14 cellular contexts compared by ENCODE assay signal in genomic region chr5:36156124-36156601, GRCh38. TPM values are rescaled to one million over a fixed set of nuclear protein-coding genes. Genes with fewer than 3 reads are reported as not detected.
DNase-seq lines count a peak whose midpoint lies in the region; ATAC-seq and TF ChIP-seq lines count a peak whose summit lies in the region.
"Had no signal": no experiment of that assay in that cellular context is flagged by ENCODE, and none has a peak within 500 bp of the region (broad histone marks: within the 10 kb centered on the region; RNA-seq: fewer than 3 reads in every experiment).

No MANE protein-coding gene starts in this region.

- H3K27ac Mint-ChIP-seq in CD14-positive monocyte, result peak overlapping the region in 4 of 7 donors; percentile 5 to 74 (median 36)
- H3K27ac Mint-ChIP-seq: activated CD8-positive, alpha-beta memory T cell treated with anti-CD3 and anti-CD28 coated beads, Interleukin-2, amount 10 ng/mL, durations not matched to agents 7 days and 5 days; CD8-positive, alpha-beta T cell had no signal

- intact Hi-C loops in CD14-positive monocyte (cut with micrococcal nuclease), result no loop called here
- intact Hi-C loops in posterior vena cava (cut with DNase I), result no loop called here

- peaks cover 0 to 2% (median 0%) of the 10 kb centered on the region in 7 donors for H3K9me3 Mint-ChIP-seq in CD14-positive monocyte
- H3K9me3 Mint-ChIP-seq: CD8-positive, alpha-beta T cell; immature natural killer cell had no signal

- no peak for DNase-seq in CD14-positive monocyte (ENCODE audit: low spot score)
- DNase-seq in NCI-H1694 (lab: John Stamatoyannopoulos, UW), result peak; percentile 49
- DNase-seq in cerebellar cortex (ENCODE audit: low spot score), result peak; percentile 13
- peak; percentile 98 for DNase-seq in myocyte (ENCODE audit: low read depth)
- no peak for DNase-seq in HuH-7.5 (ENCODE audit: low spot score)
- no peak for DNase-seq in posterior vena cava (ENCODE audit: low spot score)
- DNase-seq in NK-92 (lab: John Stamatoyannopoulos, UW; ENCODE audit: unreplicated experiment), result no peak
- DNase-seq: activated CD8-positive, alpha-beta memory T cell treated with anti-CD3 and anti-CD28 coated beads, Interleukin-2, amount 10 ng/mL, durations not matched to agents 7 days and 5 days; anterior cingulate cortex; CD8-positive, alpha-beta T cell; immature natural killer cell; occipital lobe; T1000 had no signal

- H3K4me3 Mint-ChIP-seq in CD14-positive monocyte, result no peak overlapping the region
- H3K4me3 Mint-ChIP-seq: activated CD8-positive, alpha-beta memory T cell treated with anti-CD3 and anti-CD28 coated beads, Interleukin-2, amount 10 ng/mL, durations not matched to agents 7 days and 5 days; CD8-positive, alpha-beta T cell; immature natural killer cell had no signal

- peaks cover 39% of the 10 kb centered on the region for H3K4me1 Mint-ChIP-seq in CD14-positive monocyte

- no peak for TF ChIP-seq CTCF in CD14-positive monocyte (IDR thresholded peaks at IDR 0.05)

- H3K36me3 Mint-ChIP-seq in CD14-positive monocyte, result peaks cover 42 to 63% of the 10 kb centered on the region in 2 donors

- no peaks in the 10 kb centered on the region for H3K27me3 Mint-ChIP-seq in CD14-positive monocyte (ENCODE audit: low read depth in 3 of 3)
- H3K27me3 Mint-ChIP-seq: activated CD8-positive, alpha-beta memory T cell treated with anti-CD3 and anti-CD28 coated beads, Interleukin-2, amount 10 ng/mL, durations not matched to agents 7 days and 5 days had no signal

- ATAC-seq in HG03469 (IDR thresholded peaks at IDR 0.05; ENCODE audit: unreplicated experiment), result no peak
- ATAC-seq: activated CD8-positive, alpha-beta memory T cell treated with anti-CD3 and anti-CD28 coated beads, Interleukin-2, amount 10 ng/mL, durations not matched to agents 7 days and 5 days; CD8-positive, alpha-beta T cell had no signal

RNA-seq across cellular contexts. Expression of gene SKP2, which starts 4.3 kb away (rescaled TPM):
- 10 to 100 TPM; 15.5 to 18.0 TPM for polyA plus RNA-seq in CD14-positive monocyte
- total RNA-seq in myocyte, result 34.4 and 56.2 TPM in 2 replicates
- polyA plus RNA-seq in myocyte (2012), result 14.6 TPM
- 10 to 100 TPM in 1 of 2 donors, 1 to 10 TPM in 1; 8.9 to 14.7 TPM for total RNA-seq in posterior vena cava

RNA-seq across cellular contexts. Expression of gene LMBRD2, which starts 4.5 kb away (rescaled TPM):
- polyA plus RNA-seq in CD14-positive monocyte, result 1 to 10 TPM; 2.1 to 6.4 TPM
- total RNA-seq in myocyte (47.3 and 61.7 TPM in 2 replicates), posterior vena cava (10 to 100 TPM; 12.3 to 14.9 TPM)
- 7.0 TPM for polyA plus RNA-seq in myocyte (2012)

Comparison
In these comparisons a context has a peak if more than half of its experiments do, and no peak if none do; other contexts are left out.
1. DNase-seq: peak in NCI-H1694 (single experiment), cerebellar cortex (single experiment) and myocyte (single experiment); none in CD14-positive monocyte (single experiment), HuH-7.5 (single experiment), posterior vena cava (single experiment) and NK-92 (single experiment).